6 cellular contexts compared by ENCODE assay signal in genomic region chr1:43365678-43366077, GRCh38. TPM values are rescaled to one million over a fixed set of nuclear protein-coding genes. Genes with fewer than 3 reads are reported as not detected.
A peak's percentile ranks its signal among the peaks of the same experiment; 100 is the strongest.
DNase-seq lines count a peak whose midpoint lies in the region; ATAC-seq and TF ChIP-seq lines count a peak whose summit lies in the region.

No MANE protein-coding gene starts in this region.

- H3K27ac ChIP-seq in GM23338 (ENCODE audit: low read depth): no peak overlapping the region
- no peak overlapping the region for H3K27ac ChIP-seq in testis

- ATAC-seq in GM23338: no peak
- ATAC-seq in activated naive CD8-positive, alpha-beta T cell treated with anti-CD3 and anti-CD28 coated beads, Interleukin-2, amount 50 U/mL, for 24 hours: no peak
- no peak for ATAC-seq in natural killer cell treated with Interleukin-12 subunit alpha and Interleukin-12 subunit beta and Interleukin-15 and Interleukin-18, amount 100 ng/mL, for 72 hours
- no peak for ATAC-seq in HG03354 (IDR thresholded peaks at IDR 0.05; ENCODE audit: poor library complexity, severe bottlenecking, unreplicated experiment)

- H3F3A ChIP-seq in GM23338 (replicated peaks; ENCODE audit: low read depth): peaks cover 37% of the 10 kb centered on the region

- H3K4me1 Mint-ChIP-seq in GM23338: peaks cover 33% of the 10 kb centered on the region
- H3K4me1 Mint-ChIP-seq in activated naive CD8-positive, alpha-beta T cell treated with anti-CD3 and anti-CD28 coated beads, Interleukin-2, amount 50 U/mL, for 24 hours: peaks cover 55% of the 10 kb centered on the region
- peaks cover 54 to 58% of the 10 kb centered on the region in 2 donors for H3K4me1 Mint-ChIP-seq in natural killer cell treated with Interleukin-12 subunit alpha and Interleukin-12 subunit beta and Interleukin-15 and Interleukin-18, amount 100 ng/mL, for 72 hours (ENCODE audit: low read depth in 2 of 2)

- H3K27ac Mint-ChIP-seq in GM23338: no peak overlapping the region
- H3K27ac Mint-ChIP-seq in activated naive CD8-positive, alpha-beta T cell treated with anti-CD3 and anti-CD28 coated beads, Interleukin-2, amount 50 U/mL, for 24 hours: peak overlapping the region; percentile 74
- peak overlapping the region; percentile 76 to 84 for H3K27ac Mint-ChIP-seq in natural killer cell treated with Interleukin-12 subunit alpha and Interleukin-12 subunit beta and Interleukin-15 and Interleukin-18, amount 100 ng/mL, for 72 hours

- no peak for TF ChIP-seq CTCF in GM23338 (conservative IDR thresholded peaks at IDR 0.05; ENCODE audit: low read depth in 2 of 2)
- TF ChIP-seq CTCF in testis (IDR thresholded peaks at IDR 0.05): no peak

- intact Hi-C loops in testis (cut with DNase I; ENCODE audit: low total_unique reads): no loop called here

- 81 to 90% methylated on average over 2 of the region's 2 CpGs for WGBS in testis, 2 donors

- H2AFZ ChIP-seq in GM23338: no peak overlapping the region

- peaks cover 41% of the 10 kb centered on the region for H3K36me3 Mint-ChIP-seq in GM23338 (ENCODE audit: low read depth)
- peaks cover 57% of the 10 kb centered on the region for H3K36me3 Mint-ChIP-seq in activated naive CD8-positive, alpha-beta T cell treated with anti-CD3 and anti-CD28 coated beads, Interleukin-2, amount 50 U/mL, for 24 hours (ENCODE audit: low read depth)
- peaks cover 22% of the 10 kb centered on the region for H3K36me3 Mint-ChIP-seq in natural killer cell treated with Interleukin-12 subunit alpha and Interleukin-12 subunit beta and Interleukin-15 and Interleukin-18, amount 100 ng/mL, for 72 hours

- peaks cover 23% of the 10 kb centered on the region for H3K36me3 ChIP-seq in GM23338 (ENCODE audit: insufficient read depth)
- no peaks in the 10 kb centered on the region for H3K36me3 ChIP-seq in testis (ENCODE audit: low read depth, missing control alignments)

- no peak for TF ChIP-seq POLR2A in testis (IDR thresholded peaks at IDR 0.05)

- H3K4me1 ChIP-seq in GM23338 (ENCODE audit: insufficient read depth) (peaks cover 20% of the 10 kb centered on the region), testis (peaks cover 18% of the 10 kb centered on the region)

- H3K9me3 Mint-ChIP-seq in GM23338: no peaks in the 10 kb centered on the region; the same call in 2 of the 3 replicates
- no peaks in the 10 kb centered on the region for H3K9me3 Mint-ChIP-seq in activated naive CD8-positive, alpha-beta T cell treated with anti-CD3 and anti-CD28 coated beads, Interleukin-2, amount 50 U/mL, for 24 hours
- no peaks in the 10 kb centered on the region for H3K9me3 Mint-ChIP-seq in natural killer cell treated with Interleukin-12 subunit alpha and Interleukin-12 subunit beta and Interleukin-15 and Interleukin-18, amount 100 ng/mL, for 72 hours

- H3K4me3 ChIP-seq in GM23338: peak overlapping the region; percentile 90
- no peak overlapping the region for H3K4me3 ChIP-seq in testis

- H4K20me1 ChIP-seq in GM23338 (replicated peaks; ENCODE audit: insufficient read depth): peaks cover 26% of the 10 kb centered on the region

- peaks cover 23% of the 10 kb centered on the region for H3K79me2 ChIP-seq in GM23338 (replicated peaks; ENCODE audit: insufficient read depth)

- H3K27me3 ChIP-seq in GM23338 (ENCODE audit: insufficient read depth) (no peaks in the 10 kb centered on the region), testis (no peaks in the 10 kb centered on the region)

- H3K4me2 ChIP-seq in GM23338: peak overlapping the region; percentile 94

- H3K9me3 ChIP-seq in testis: no peaks in the 10 kb centered on the region

- H3K4me3 Mint-ChIP-seq in GM23338: peak overlapping the region; percentile 82; the same call in 2 of the 3 replicates
- H3K4me3 Mint-ChIP-seq in activated naive CD8-positive, alpha-beta T cell treated with anti-CD3 and anti-CD28 coated beads, Interleukin-2, amount 50 U/mL, for 24 hours: peak overlapping the region; percentile 100
- peak overlapping the region; percentile 94 for H3K4me3 Mint-ChIP-seq in natural killer cell treated with Interleukin-12 subunit alpha and Interleukin-12 subunit beta and Interleukin-15 and Interleukin-18, amount 100 ng/mL, for 72 hours

- peaks cover 8% of the 10 kb centered on the region for H3K27me3 Mint-ChIP-seq in GM23338 (ENCODE audit: insufficient read depth, low read depth, poor library complexity)
- H3K27me3 Mint-ChIP-seq in activated naive CD8-positive, alpha-beta T cell treated with anti-CD3 and anti-CD28 coated beads, Interleukin-2, amount 50 U/mL, for 24 hours: no peaks in the 10 kb centered on the region
- no peaks in the 10 kb centered on the region for H3K27me3 Mint-ChIP-seq in natural killer cell treated with Interleukin-12 subunit alpha and Interleukin-12 subunit beta and Interleukin-15 and Interleukin-18, amount 100 ng/mL, for 72 hours

- no peak for DNase-seq in GM23338 (ENCODE audit: low spot score)
- no peak for DNase-seq in activated naive CD8-positive, alpha-beta T cell treated with anti-CD3 and anti-CD28 coated beads, Interleukin-2, amount 50 U/mL, for 24 hours
- no peak for DNase-seq in natural killer cell treated with Interleukin-12 subunit alpha and Interleukin-12 subunit beta and Interleukin-15 and Interleukin-18, amount 100 ng/mL, for 72 hours (ENCODE audit: low spot score)
- DNase-seq in activated effector memory CD4-positive, alpha-beta T cell treated with anti-CD3 and anti-CD28 coated beads, Interleukin-2, amount 50 U/mL, for 16 hours: no peak
- DNase-seq in testis: no peak

- H3K9me2 ChIP-seq in GM23338 (ENCODE audit: insufficient read depth): no peaks in the 10 kb centered on the region

TF ChIP-seq in GM23338, 12 proteins besides CTCF, POLR2A, EP300 and RAD21 (continues in another document):
- no peak for TF ChIP-seq ZNF331 (CRISPR knock-in tag; IDR thresholded peaks at IDR 0.05; ENCODE audit: low read depth)

RNA-seq across cellular contexts. Expression of gene ELOVL1, which starts 2.1 kb away (rescaled TPM):
- total RNA-seq in GM23338 (2014; rRNA removed; shearing (Covaris generic)): 15.7 and 16.7 TPM in 2 replicates
- 23.0 and 23.3 TPM in 2 replicates for polyA plus RNA-seq in GM23338 (2016; fragmentation: Nextera tagmentation; extraction: Ambion mirVana)
- total RNA-seq in natural killer cell treated with Interleukin-12 subunit alpha and Interleukin-12 subunit beta and Interleukin-15 and Interleukin-18, amount 100 ng/mL, for 72 hours: 100 to 1,000 TPM; 101 to 108 TPM
- 10 to 100 TPM; 30.6 to 40.1 TPM for total RNA-seq in testis
- 51.5 TPM for polyA plus RNA-seq in testis (ENCODE audit: insufficient read depth, low read depth, low replicate concordance)

RNA-seq across cellular contexts. Expression of gene CDC20, which starts 6.9 kb away (rescaled TPM):
- 244 and 252 TPM in 2 replicates for total RNA-seq in GM23338 (2014; rRNA removed; shearing (Covaris generic))
- polyA plus RNA-seq in GM23338 (2016; fragmentation: Nextera tagmentation; extraction: Ambion mirVana): 207 and 226 TPM in 2 replicates
- 100 to 1,000 TPM in 1 of 2 donors, 10 to 100 TPM in 1; 98.7 to 152 TPM for total RNA-seq in natural killer cell treated with Interleukin-12 subunit alpha and Interleukin-12 subunit beta and Interleukin-15 and Interleukin-18, amount 100 ng/mL, for 72 hours
- total RNA-seq in testis: 10 to 100 TPM; 44.7 to 48.6 TPM
- polyA plus RNA-seq in testis (ENCODE audit: insufficient read depth, low read depth, low replicate concordance): 135 TPM

RNA-seq across cellular contexts. Expression of gene MED8, which starts 23.9 kb away (rescaled TPM):
- total RNA-seq in GM23338 (2014; rRNA removed; shearing (Covaris generic)): 16.6 and 17.6 TPM in 2 replicates
- polyA plus RNA-seq in GM23338 (2016; fragmentation: Nextera tagmentation; extraction: Ambion mirVana) (23.6 and 25.7 TPM in 2 replicates), testis (ENCODE audit: insufficient read depth, low read depth, low replicate concordance) (46.5 TPM)
- 10 to 100 TPM; 42.6 to 57.9 TPM for total RNA-seq in natural killer cell treated with Interleukin-12 subunit alpha and Interleukin-12 subunit beta and Interleukin-15 and Interleukin-18, amount 100 ng/mL, for 72 hours
- total RNA-seq in testis: 10 to 100 TPM; 43.2 to 49.4 TPM

RNA-seq across cellular contexts. Expression of gene SZT2, which starts 24.0 kb away (rescaled TPM):
- total RNA-seq in GM23338 (2014; rRNA removed; shearing (Covaris generic)): 11.8 and 16.1 TPM in 2 replicates
- polyA plus RNA-seq in GM23338 (2016; fragmentation: Nextera tagmentation; extraction: Ambion mirVana): 3.8 and 4.1 TPM in 2 replicates
- total RNA-seq in natural killer cell treated with Interleukin-12 subunit alpha and Interleukin-12 subunit beta and Interleukin-15 and Interleukin-18, amount 100 ng/mL, for 72 hours: 100 to 1,000 TPM in 1 of 2 donors, 10 to 100 TPM in 1; 73.3 to 119 TPM
- total RNA-seq in testis: 100 to 1,000 TPM in 1 of 2 donors, 10 to 100 TPM in 1; 90.1 to 115 TPM
- polyA plus RNA-seq in testis (ENCODE audit: insufficient read depth, low read depth, low replicate concordance): 40.0 TPM

RNA-seq across cellular contexts. Expression of gene MPL, which starts 28.1 kb away (rescaled TPM):
- not detected in 2 replicates for total RNA-seq in GM23338 (2014; rRNA removed; shearing (Covaris generic))
- polyA plus RNA-seq in GM23338 (2016; fragmentation: Nextera tagmentation; extraction: Ambion mirVana) (0.54 TPM in 1 of 2 replicates, not detected in the other), testis (ENCODE audit: insufficient read depth, low read depth, low replicate concordance) (0.32 TPM)
- not detected for total RNA-seq in natural killer cell treated with Interleukin-12 subunit alpha and Interleukin-12 subunit beta and Interleukin-15 and Interleukin-18, amount 100 ng/mL, for 72 hours
- total RNA-seq in testis: under 1 TPM; 0.47 to 0.56 TPM
